24 cellular contexts compared by ENCODE assay signal in the genomic region with DNA sequence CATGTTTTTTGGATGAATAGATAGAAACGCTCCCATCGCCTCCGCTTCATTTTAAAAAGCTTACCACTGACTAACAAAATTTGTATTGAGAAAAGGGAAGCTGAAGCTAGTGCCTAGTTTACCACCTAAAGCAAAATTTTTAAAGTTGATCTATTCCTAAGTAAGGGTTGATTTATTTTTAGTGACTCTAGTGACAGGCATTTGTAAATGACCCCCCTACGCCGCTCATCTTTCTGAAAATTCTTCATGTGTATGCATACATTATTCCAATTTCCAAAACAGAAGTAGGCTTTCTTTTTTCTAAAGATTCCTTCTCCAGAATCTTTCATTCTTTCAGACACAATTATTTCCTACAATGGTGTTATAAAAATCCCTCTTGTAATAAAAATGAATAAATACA. TPM values are rescaled to one million over a fixed set of nuclear protein-coding genes. Genes with fewer than 3 reads are reported as not detected.
A peak's percentile ranks its signal among the peaks of the same experiment; 100 is the strongest.
DNase-seq lines count a peak whose midpoint lies in the region; ATAC-seq and TF ChIP-seq lines count a peak whose summit lies in the region.
"Had no signal": no experiment of that assay in that cellular context is flagged by ENCODE, and none has a peak within 500 bp of the region (broad histone marks: within the 10 kb centered on the region; RNA-seq: fewer than 3 reads in every experiment).

No MANE protein-coding gene starts in this region.

- H2BK5ac ChIP-seq in mesenchymal stem cell (ENCODE audit: low read depth, low read length, poor library complexity, severe bottlenecking) = no peak overlapping the region

- H2AFZ ChIP-seq in PC-9 (no peak overlapping the region), mesenchymal stem cell (ENCODE audit: low read depth, low read length) (no peak overlapping the region)

- H3K9me3 ChIP-seq in A673 (ENCODE audit: low read depth, low read length, poor library complexity, severe bottlenecking) = no peaks in the 10 kb centered on the region
- H3K9me3 ChIP-seq in PC-9 (ENCODE audit: insufficient read depth, low read depth) = no peaks in the 10 kb centered on the region
- H3K9me3 ChIP-seq in mesenchymal stem cell (ENCODE audit: control insufficient read depth, low read length) = no peaks in the 10 kb centered on the region
- H3K9me3 ChIP-seq: A549, right atrium auricular region had no signal

- peaks cover 92% of the 10 kb centered on the region for H3K79me2 ChIP-seq in PC-9 (ENCODE audit: low read depth)

- no peak overlapping the region for H2AK5ac ChIP-seq in mesenchymal stem cell (ENCODE audit: low read length, severe bottlenecking)

- TF ChIP-seq CTCF in A673 (conservative IDR thresholded peaks at IDR 0.05; ENCODE audit: low read depth, low read length) (no peak), PC-9 (conservative IDR thresholded peaks at IDR 0.05) (no peak)

- H3K4me3 ChIP-seq in A673 (ENCODE audit: low read depth, low read length, poor library complexity, severe bottlenecking) = peak overlapping the region; percentile 6
- H3K4me3 ChIP-seq in PC-9 = peak overlapping the region; percentile 13; the same call in 1 of the 2 replicates
- H3K4me3 ChIP-seq in mesenchymal stem cell (ENCODE audit: insufficient read depth in 1 of 2, low read depth in 1 of 2, low read length in 2 of 2) = peak overlapping the region in 1 of 2 experiments; percentile 83
- H3K4me3 ChIP-seq: A549, right atrium auricular region had no signal

- H2BK15ac ChIP-seq in mesenchymal stem cell (ENCODE audit: low read depth, poor library complexity, severe bottlenecking) = no peak overlapping the region

- no peaks in the 10 kb centered on the region for H3K9me2 ChIP-seq in PC-9 (ENCODE audit: insufficient read depth)

- intact Hi-C loops in A673 (cut with micrococcal nuclease; ENCODE audit: unreplicated experiment) (loop anchor here (5.0 kb wide), 1 partner anchor 238 kb away; no protein-coding TSS in a partner anchor), PC-9 (cut with micrococcal nuclease; ENCODE audit: unreplicated experiment) (loop anchor here (5.0 to 10.0 kb wide), 3 partner anchors 195 to 517 kb away; no protein-coding TSS in a partner anchor), head of caudate nucleus (cut with DNase I) (no loop called here)

- H4K91ac ChIP-seq in mesenchymal stem cell (ENCODE audit: low read length) = no peak overlapping the region

- H3K79me1 ChIP-seq in mesenchymal stem cell (replicated peaks; ENCODE audit: low read length, poor library complexity, severe bottlenecking) = no peaks in the 10 kb centered on the region

- no peak overlapping the region for H3K23ac ChIP-seq in mesenchymal stem cell (ENCODE audit: low read length in 2 of 2)

- H3K27me3 ChIP-seq in A673 (replicated peaks; ENCODE audit: insufficient read depth, low read depth, low read length, poor library complexity) = no peaks in the 10 kb centered on the region
- no peaks in the 10 kb centered on the region for H3K27me3 ChIP-seq in PC-9 (ENCODE audit: insufficient read depth, low read depth)
- no peaks in the 10 kb centered on the region for H3K27me3 ChIP-seq in mesenchymal stem cell (ENCODE audit: control insufficient read depth in 1 of 2, insufficient read depth in 1 of 2, low read length in 2 of 2)

- POLR2A ChIA-PET in A673 (lab: Charles Lee; ENCODE audit: low non-redundant PET) (no interaction called here), PC-9 (lab: Charles Lee; ENCODE audit: unreplicated experiment) (no interaction called here)

- H4K8ac ChIP-seq in mesenchymal stem cell (ENCODE audit: low read length) = no peak overlapping the region

- no peaks in the 10 kb centered on the region for H3K36me3 Mint-ChIP-seq in activated naive CD8-positive, alpha-beta T cell treated with anti-CD3 and anti-CD28 coated beads, Interleukin-2, amount 50 U/mL, for 24 hours (ENCODE audit: low read depth)

- H3K27ac ChIP-seq in A673 (ENCODE audit: low read depth, low read length, poor library complexity, severe bottlenecking) (peak overlapping the region; percentile 14), PC-9 (peak overlapping the region; percentile 17; the same call in 1 of the 2 replicates), mesenchymal stem cell (ENCODE audit: low read length, poor library complexity, severe bottlenecking) (peak overlapping the region; percentile 83)
- H3K27ac ChIP-seq: A549, HL-60, right atrium auricular region had no signal

- no peak overlapping the region for H2BK120ac ChIP-seq in mesenchymal stem cell (ENCODE audit: low read depth, low read length)

- DNase-seq in A673 (ENCODE audit: low spot score) (no peak), PC-9 (no peak), dermis blood vessel endothelial cell (peak; percentile 13), mesenchymal stem cell (no peak), H4 (ENCODE audit: low spot score) (no peak), head of caudate nucleus (no peak)
- no peak for DNase-seq in stimulated activated CD4-positive, alpha-beta T cell treated with anti-CD3 and anti-CD28 coated beads, Interleukin-4, amount 100 ng/mL, for 24 hours
- DNase-seq in activated naive CD8-positive, alpha-beta T cell treated with anti-CD3 and anti-CD28 coated beads, Interleukin-2, amount 50 U/mL, for 24 hours = no peak
- DNase-seq: activated B cell treated with CpG ODN at 0.5 μM for 24 hours; activated CD4-positive, alpha-beta T cell treated with anti-CD3 and anti-CD28 coated beads, Interleukin-2, amount 50 U/mL, for 48 hours; activated effector memory CD4-positive, alpha-beta T cell treated with anti-CD3 and anti-CD28 coated beads, Interleukin-2, amount 50 U/mL, for 16 hours; C1 segment of cervical spinal cord; EL; erythroblast; GOT3; NCI-H2107; NCI-H446 treated with DMSO at 0.1 percent for 48 hours; RPMI8226; stimulated activated CD4-positive, alpha-beta T cell treated with anti-CD3 and anti-CD28 coated beads, Interleukin-15, amount 100 ng/mL, for 24 hours; stimulated activated CD8-positive, alpha-beta memory T cell treated with anti-CD3 and anti-CD28 coated beads, Interleukin-4, amount 100 ng/mL, for 48 hours; trophoblast cell had no signal

- H3K9ac ChIP-seq in mesenchymal stem cell (ENCODE audit: low read length) = peak overlapping the region; percentile 100

- H3K4me1 ChIP-seq in A673 (ENCODE audit: insufficient read depth, low read length, poor library complexity, severe bottlenecking) = peaks cover 40% of the 10 kb centered on the region
- peaks cover 45% of the 10 kb centered on the region for H3K4me1 ChIP-seq in PC-9 (replicated peaks; ENCODE audit: insufficient read depth)
- H3K4me1 ChIP-seq in mesenchymal stem cell (ENCODE audit: control insufficient read depth, insufficient read depth, low read depth, low read length) = peaks cover 2% of the 10 kb centered on the region

- no peaks in the 10 kb centered on the region for H3K9me3 Mint-ChIP-seq in activated naive CD8-positive, alpha-beta T cell treated with anti-CD3 and anti-CD28 coated beads, Interleukin-2, amount 50 U/mL, for 24 hours
- H3K9me3 Mint-ChIP-seq: activated B cell treated with CpG ODN at 0.5 μM for 24 hours had no signal

- CTCF ChIA-PET in A673 (lab: Charles Lee) (interaction anchor here (0.5 to 0.8 kb wide), 2 partner anchors 33 to 227 kb away, joined by 3 read pairs; no protein-coding TSS in a partner anchor), PC-9 (lab: Charles Lee) (no interaction called here)

- H3K4me2 ChIP-seq in PC-9 = peak overlapping the region; percentile 92
- H3K4me2 ChIP-seq in mesenchymal stem cell (ENCODE audit: low read length, poor library complexity, severe bottlenecking) = no peak overlapping the region
- H3K4me2 ChIP-seq: A549 had no signal

- no peak overlapping the region for H3K27ac Mint-ChIP-seq in activated naive CD8-positive, alpha-beta T cell treated with anti-CD3 and anti-CD28 coated beads, Interleukin-2, amount 50 U/mL, for 24 hours
- H3K27ac Mint-ChIP-seq: activated B cell treated with CpG ODN at 0.5 μM for 24 hours had no signal

- ATAC-seq in activated naive CD8-positive, alpha-beta T cell treated with anti-CD3 and anti-CD28 coated beads, Interleukin-2, amount 50 U/mL, for 24 hours = no peak
- ATAC-seq: A549 had no signal

- no peak overlapping the region for H3K4ac ChIP-seq in mesenchymal stem cell (ENCODE audit: low read depth in 1 of 2, low read length in 2 of 2)

- peaks cover 6% of the 10 kb centered on the region for H3K4me1 Mint-ChIP-seq in activated naive CD8-positive, alpha-beta T cell treated with anti-CD3 and anti-CD28 coated beads, Interleukin-2, amount 50 U/mL, for 24 hours

- H3K4me3 Mint-ChIP-seq in activated naive CD8-positive, alpha-beta T cell treated with anti-CD3 and anti-CD28 coated beads, Interleukin-2, amount 50 U/mL, for 24 hours = no peak overlapping the region
- H3K4me3 Mint-ChIP-seq: activated B cell treated with CpG ODN at 0.5 μM for 24 hours had no signal

- H4K20me1 ChIP-seq in PC-9 (ENCODE audit: insufficient read depth) = no peaks in the 10 kb centered on the region

- no peak overlapping the region for H2BK12ac ChIP-seq in mesenchymal stem cell (ENCODE audit: low read length in 2 of 2)

- H3K14ac ChIP-seq in mesenchymal stem cell (ENCODE audit: low read length in 2 of 2) = no peak overlapping the region

- peaks cover 42% of the 10 kb centered on the region for H3K36me3 ChIP-seq in A673 (ENCODE audit: insufficient read depth, low read length, poor library complexity, severe bottlenecking)
- peaks cover 26% of the 10 kb centered on the region for H3K36me3 ChIP-seq in PC-9 (ENCODE audit: low read depth)
- peaks cover 0 to 75% of the 10 kb centered on the region in 2 experiments for H3K36me3 ChIP-seq in mesenchymal stem cell (ENCODE audit: control insufficient read depth in 1 of 2, insufficient read depth in 2 of 2, low read depth in 1 of 2, low read length in 2 of 2)
- H3K36me3 ChIP-seq: right atrium auricular region had no signal

- 100% methylated on average over 2 of the region's 5 CpGs for WGBS in mesenchymal stem cell

- BruUV-seq in A673 (replicated peaks; lab: Mats Ljungman, UMichigan) = no TSS peak
- no TSS peak for BruUV-seq in PC-9 (replicated peaks; lab: Mats Ljungman, UMichigan)

- peaks cover 31% of the 10 kb centered on the region for H3F3A ChIP-seq in PC-9 (ENCODE audit: insufficient read depth, low read depth)

- peaks cover 57% of the 10 kb centered on the region for H3K27me3 Mint-ChIP-seq in activated naive CD8-positive, alpha-beta T cell treated with anti-CD3 and anti-CD28 coated beads, Interleukin-2, amount 50 U/mL, for 24 hours

- H3K18ac ChIP-seq in mesenchymal stem cell (ENCODE audit: low read depth in 1 of 2, low read length in 2 of 2) = no peak overlapping the region

RNA-seq across cellular contexts. Expression of gene HMGA2, which starts 5.4 kb away (rescaled TPM):
- total RNA-seq in A673 (2021) = 96.8 and 103 TPM in 2 replicates
- total RNA-seq in PC-9 (2021) = 13.8 and 14.7 TPM in 2 replicates
- 4.4 and 6.5 TPM in 2 replicates for total RNA-seq in dermis blood vessel endothelial cell
- polyA plus RNA-seq in mesenchymal stem cell (2013, experiment 1 of 2) = 146 TPM
- 149 TPM for polyA plus RNA-seq in mesenchymal stem cell (2013, experiment 2 of 2)
- total RNA-seq in H4 (2014; rRNA removed; shearing (Covaris generic)) = 0.80 and 4.7 TPM in 2 replicates
- total RNA-seq: activated B cell treated with CpG ODN at 0.5 μM for 24 hours, right atrium auricular region had no signal

Comparison
In these comparisons a context has a peak if more than half of its experiments do, and no peak if none do; other contexts are left out.
1. H3K27ac ChIP-seq: peak in every context shown above with its lines; median percentile 83 in mesenchymal stem cell; 17 in PC-9; 14 in A673.